ENCODE assay signal across 8 cellular contexts in genomic region chr6:125746731-125747588, GRCh38. TPM values are rescaled to one million over a fixed set of nuclear protein-coding genes. Genes with fewer than 3 reads are reported as not detected.
A peak's percentile ranks its signal among the peaks of the same experiment; 100 is the strongest.
DNase-seq lines count a peak whose midpoint lies in the region; ATAC-seq and TF ChIP-seq lines count a peak whose summit lies in the region.

No MANE protein-coding gene starts in this region.

- intact Hi-C loops in activated CD4-positive, alpha-beta memory T cell treated with anti-CD3 and anti-CD28 coated beads for 36 hours (cut with micrococcal nuclease) = no loop called here

- no peaks in the 10 kb centered on the region for H3K36me3 Mint-ChIP-seq in activated CD4-positive, alpha-beta memory T cell treated with anti-CD3 and anti-CD28 coated beads for 36 hours
- no peaks in the 10 kb centered on the region for H3K36me3 Mint-ChIP-seq in effector memory CD8-positive, alpha-beta T cell (ENCODE audit: insufficient read depth)
- no peaks in the 10 kb centered on the region for H3K36me3 Mint-ChIP-seq in mesothelial cell of epicardium

- H3K4me1 Mint-ChIP-seq in activated CD4-positive, alpha-beta memory T cell treated with anti-CD3 and anti-CD28 coated beads for 36 hours (ENCODE audit: low read depth) = peaks cover 29% of the 10 kb centered on the region
- peaks cover 21 to 39% of the 10 kb centered on the region in 2 donors for H3K4me1 Mint-ChIP-seq in effector memory CD8-positive, alpha-beta T cell (ENCODE audit: low read depth in 2 of 2)
- H3K4me1 Mint-ChIP-seq in mesothelial cell of epicardium = peaks cover 42% of the 10 kb centered on the region

- peak; percentile 18 for DNase-seq in HCEC 1CT
- peak; percentile 61 for DNase-seq in MV-4-11 (lab: John Stamatoyannopoulos, UW)
- DNase-seq in activated CD4-positive, alpha-beta memory T cell treated with anti-CD3 and anti-CD28 coated beads for 36 hours = peak; percentile 77
- peak; percentile 64 to 68 (median 64) for DNase-seq in effector memory CD8-positive, alpha-beta T cell
- DNase-seq in mesothelial cell of epicardium (ENCODE audit: low spot score in 2 of 2, unreplicated experiment in 2 of 2) = peak in 1 of 2 experiments; percentile 59
- peak; percentile 50 to 53 for DNase-seq in stimulated activated CD8-positive, alpha-beta memory T cell treated with anti-CD3 and anti-CD28 coated beads, Interleukin-4, amount 100 ng/mL, for 4 hours (ENCODE audit: low read depth in 2 of 2, low spot score in 1 of 2)
- DNase-seq in SW 1271 (lab: John Stamatoyannopoulos, UW) = no peak

- H3K4me3 Mint-ChIP-seq in activated CD4-positive, alpha-beta memory T cell treated with anti-CD3 and anti-CD28 coated beads for 36 hours = peak overlapping the region; percentile 77
- peak overlapping the region; percentile 87 for H3K4me3 Mint-ChIP-seq in effector memory CD8-positive, alpha-beta T cell
- peak overlapping the region; percentile 79 for H3K4me3 Mint-ChIP-seq in mesothelial cell of epicardium

- CTCF ChIA-PET in activated CD4-positive, alpha-beta memory T cell treated with anti-CD3 and anti-CD28 coated beads for 36 hours (lab: Charles Lee) = interaction anchor here (1.1 to 1.9 kb wide), 2 partner anchors 209 to 438 kb away, joined by 3 to 6 read pairs; partner anchors contain the start of gene HINT3

- TF ChIP-seq CTCF in GM12875 (IDR thresholded peaks at IDR 0.05; ENCODE audit: borderline replicate concordance, insufficient read depth, low read depth, low read length) (no peak), mesothelial cell of epicardium (IDR thresholded peaks at IDR 0.05; ENCODE audit: unreplicated experiment) (no peak)

- peak overlapping the region; percentile 16 for H3K27ac Mint-ChIP-seq in activated CD4-positive, alpha-beta memory T cell treated with anti-CD3 and anti-CD28 coated beads for 36 hours
- H3K27ac Mint-ChIP-seq in effector memory CD8-positive, alpha-beta T cell = peak overlapping the region; percentile 82 to 87
- peak overlapping the region; percentile 94 for H3K27ac Mint-ChIP-seq in mesothelial cell of epicardium

- peak; percentile 65 for ATAC-seq in effector memory CD8-positive, alpha-beta T cell (replicated peaks)

- peak overlapping the region; percentile 41 for H3K4me3 ChIP-seq in GM12875 (ENCODE audit: low read depth, low read length)

- peaks cover 65% of the 10 kb centered on the region for H3K27me3 Mint-ChIP-seq in activated CD4-positive, alpha-beta memory T cell treated with anti-CD3 and anti-CD28 coated beads for 36 hours
- peaks cover 23 to 33% of the 10 kb centered on the region in 2 donors for H3K27me3 Mint-ChIP-seq in effector memory CD8-positive, alpha-beta T cell
- H3K27me3 Mint-ChIP-seq in mesothelial cell of epicardium (ENCODE audit: low read depth) = peaks cover 78% of the 10 kb centered on the region

- POLR2A ChIA-PET in activated CD4-positive, alpha-beta memory T cell treated with anti-CD3 and anti-CD28 coated beads for 36 hours (lab: Charles Lee) = no interaction called here

- H3K9me3 Mint-ChIP-seq in activated CD4-positive, alpha-beta memory T cell treated with anti-CD3 and anti-CD28 coated beads for 36 hours = no peaks in the 10 kb centered on the region
- H3K9me3 Mint-ChIP-seq in effector memory CD8-positive, alpha-beta T cell = no peaks in the 10 kb centered on the region
- no peaks in the 10 kb centered on the region for H3K9me3 Mint-ChIP-seq in mesothelial cell of epicardium

RNA-seq across cellular contexts. Expression of gene HEY2, which starts 2.5 kb away (rescaled TPM):
- not detected for total RNA-seq in activated CD4-positive, alpha-beta memory T cell treated with anti-CD3 and anti-CD28 coated beads for 36 hours
- total RNA-seq in mesothelial cell of epicardium = 8.8 to 11.7 TPM (median 9.6 TPM) in 3 replicates

RNA-seq across cellular contexts. Expression of gene NCOA7, which starts 43.8 kb away (rescaled TPM):
- total RNA-seq in activated CD4-positive, alpha-beta memory T cell treated with anti-CD3 and anti-CD28 coated beads for 36 hours = 10 to 100 TPM; 42.3 to 43.4 TPM
- total RNA-seq in mesothelial cell of epicardium = 43.5 to 52.4 TPM (median 45.7 TPM) in 3 replicates

Comparison
In these comparisons a context has a peak if more than half of its experiments do, and no peak if none do; other contexts are left out.
1. DNase-seq: peak in HCEC 1CT (single experiment), MV-4-11 (single experiment), activated CD4-positive, alpha-beta memory T cell treated with anti-CD3 and anti-CD28 coated beads for 36 hours (single experiment), effector memory CD8-positive, alpha-beta T cell (3 of 3) and stimulated activated CD8-positive, alpha-beta memory T cell treated with anti-CD3 and anti-CD28 coated beads, Interleukin-4, amount 100 ng/mL, for 4 hours (2 of 2); none in SW 1271 (0 of 2).
2. H3K27ac Mint-ChIP-seq: peak in every context shown above with its lines; median percentile 94 in mesothelial cell of epicardium; 84 in effector memory CD8-positive, alpha-beta T cell; 16 in activated CD4-positive, alpha-beta memory T cell treated with anti-CD3 and anti-CD28 coated beads for 36 hours.
3. Peak in every context shown above with its lines, with median percentiles within 50 percentile points of each other: H3K4me3 Mint-ChIP-seq.